In genomic region chr1:36715797-36716196, GRCh38 we compare ENCODE assay signal across 21 cellular contexts.
DNase-seq lines count a peak whose midpoint lies in the region; ATAC-seq, FAIRE-seq and TF ChIP-seq lines count a peak whose summit lies in the region.
"Had no signal": no experiment of that assay in that cellular context is flagged by ENCODE, and none has a peak within 500 bp of the region (broad histone marks: within the 10 kb centered on the region; RNA-seq: fewer than 3 reads in every experiment).

No MANE protein-coding gene starts in this region.

- no peak overlapping the region for H3K9ac ChIP-seq in BLaER1 treated with 17β-estradiol and CSF1 and Interleukin-3, amounts not matched to agents 10 nM and 100 nM
- no peak overlapping the region for H3K9ac ChIP-seq in kidney (ENCODE audit: low read length in 2 of 2)

- no peaks in the 10 kb centered on the region for H3K9me3 ChIP-seq in BLaER1 treated with 17β-estradiol and CSF1 and Interleukin-3, amounts not matched to agents 10 nM and 100 nM (replicated peaks in 1 of 11)
- H3K9me3 ChIP-seq in kidney (ENCODE audit: control insufficient read depth in 1 of 2, low read length in 2 of 2) (no peaks in the 10 kb centered on the region), sigmoid colon (no peaks in the 10 kb centered on the region)

- WGBS in sigmoid colon, 2 donors = 78 to 83% methylated on average over 2 of the region's 2 CpGs

- peak overlapping the region in 8 of 11 experiments; percentile 2 to 77 (median 62); a peak in 13 of 22 replicates for H3K4me2 ChIP-seq in BLaER1 treated with 17β-estradiol and CSF1 and Interleukin-3, amounts not matched to agents 10 nM and 100 nM
- H3K4me2 ChIP-seq: GM23338 had no signal

- H3K36me3 Mint-ChIP-seq in activated T-helper 17 cell treated with anti-CD3 and anti-CD28 coated beads, Interleukin-2, amount 50 U/mL, for 72 hours (ENCODE audit: low read depth) = no peaks in the 10 kb centered on the region
- H3K36me3 Mint-ChIP-seq: CD4-positive, CD25-positive, alpha-beta regulatory T cell; CD8-positive, alpha-beta memory T cell; IgD-negative memory B cell had no signal

- ATAC-seq in activated T-helper 17 cell treated with anti-CD3 and anti-CD28 coated beads, Interleukin-2, amount 50 U/mL, for 72 hours (replicated peaks) = no peak
- ATAC-seq: GM23338, HCT116 had no signal

- no peak overlapping the region for H3K4me3 ChIP-seq in BLaER1 treated with 17β-estradiol and CSF1 and Interleukin-3, amounts not matched to agents 10 nM and 100 nM
- H3K4me3 ChIP-seq in NB4 (ENCODE audit: low read depth, low read length) (no peak overlapping the region), kidney (ENCODE audit: low read length in 2 of 2) (no peak overlapping the region), sigmoid colon (no peak overlapping the region), coronary artery (no peak overlapping the region)
- H3K4me3 ChIP-seq: GM23338 had no signal

- no peaks in the 10 kb centered on the region for H3K4me1 Mint-ChIP-seq in activated T-helper 17 cell treated with anti-CD3 and anti-CD28 coated beads, Interleukin-2, amount 50 U/mL, for 72 hours
- H3K4me1 Mint-ChIP-seq: B cell; CD4-positive, CD25-positive, alpha-beta regulatory T cell; CD8-positive, alpha-beta memory T cell; IgD-negative memory B cell had no signal

- H3K4me1 ChIP-seq in BLaER1 treated with 17β-estradiol and CSF1 and Interleukin-3, amounts not matched to agents 10 nM and 100 nM = peaks cover 8 to 77% (median 57%) of the 10 kb centered on the region in 10 experiments; a peak in 19 of 20 replicates
- H3K4me1 ChIP-seq in kidney (ENCODE audit: control insufficient read depth in 1 of 2, insufficient read depth in 1 of 2, low read depth in 1 of 2, low read length in 2 of 2) (no peaks in the 10 kb centered on the region), sigmoid colon (no peaks in the 10 kb centered on the region)

- H3K9me3 Mint-ChIP-seq in activated T-helper 17 cell treated with anti-CD3 and anti-CD28 coated beads, Interleukin-2, amount 50 U/mL, for 72 hours = no peaks in the 10 kb centered on the region
- H3K9me3 Mint-ChIP-seq: CD8-positive, alpha-beta memory T cell; GM23338; IgD-negative memory B cell had no signal

- TF ChIP-seq POLR2A in NB4 (IDR thresholded peaks at IDR 0.05; ENCODE audit: extremely low read depth, insufficient read length) (no peak), sigmoid colon (IDR thresholded peaks at IDR 0.05) (no peak)

- no peak for TF ChIP-seq CTCF in NB4 (IDR thresholded peaks at IDR 0.05; ENCODE audit: low read depth, low read length)
- no peak for TF ChIP-seq CTCF in kidney (IDR thresholded peaks at IDR 0.05; ENCODE audit: borderline replicate concordance, extremely low read depth, insufficient read depth)
- TF ChIP-seq CTCF in sigmoid colon (IDR thresholded peaks at IDR 0.05) = no peak
- no peak for TF ChIP-seq CTCF in coronary artery (IDR thresholded peaks at IDR 0.05)

- no peak for TF ChIP-seq EP300 in sigmoid colon (IDR thresholded peaks at IDR 0.05)

- DNase-seq in NB4 (ENCODE audit: low read depth) (peak; percentile 38), kidney (peak; percentile 45), sigmoid colon (peak; percentile 27), coronary artery (ENCODE audit: low spot score) (no peak)
- DNase-seq: C1 segment of cervical spinal cord; CD4-positive, CD25-positive, alpha-beta regulatory T cell; CD8-positive, alpha-beta memory T cell; COR-L47; DMS153; DMS79; GDM1; H7 had no signal

- no peak for FAIRE-seq in kidney (lab: Jason Lieb, UNC)
- FAIRE-seq: GM12892, GM18507, HTR-8/SVneo had no signal

- H3K27ac Mint-ChIP-seq in activated T-helper 17 cell treated with anti-CD3 and anti-CD28 coated beads, Interleukin-2, amount 50 U/mL, for 72 hours = no peak overlapping the region
- H3K27ac Mint-ChIP-seq: B cell; CD4-positive, CD25-positive, alpha-beta regulatory T cell; GM23338; IgD-negative memory B cell had no signal

- intact Hi-C loops in kidney (cut with DNase I) (no loop called here), sigmoid colon (cut with DNase I) (no loop called here)

- no peaks in the 10 kb centered on the region for H3K36me3 ChIP-seq in BLaER1 treated with 17β-estradiol and CSF1 and Interleukin-3, amounts not matched to agents 10 nM and 100 nM
- H3K36me3 ChIP-seq in kidney (ENCODE audit: control insufficient read depth in 1 of 2, insufficient read depth in 2 of 2, low read length in 2 of 2) = no peaks in the 10 kb centered on the region
- H3K36me3 ChIP-seq in sigmoid colon = no peaks in the 10 kb centered on the region

- H3K27me3 ChIP-seq in BLaER1 treated with 17β-estradiol and CSF1 and Interleukin-3, amounts not matched to agents 10 nM and 100 nM = no peaks in the 10 kb centered on the region
- H3K27me3 ChIP-seq in sigmoid colon = peaks cover 0 to 38% (median 24%) of the 10 kb centered on the region in 3 donors

- no peak overlapping the region for H3K4me3 Mint-ChIP-seq in activated T-helper 17 cell treated with anti-CD3 and anti-CD28 coated beads, Interleukin-2, amount 50 U/mL, for 72 hours
- H3K4me3 Mint-ChIP-seq: B cell; CD4-positive, CD25-positive, alpha-beta regulatory T cell; CD8-positive, alpha-beta memory T cell; GM23338; IgD-negative memory B cell had no signal

- peak overlapping the region in 6 of 11 experiments; percentile 60 to 72 (median 66); a peak in 10 of 22 replicates for H3K27ac ChIP-seq in BLaER1 treated with 17β-estradiol and CSF1 and Interleukin-3, amounts not matched to agents 10 nM and 100 nM
- H3K27ac ChIP-seq in kidney (ENCODE audit: low read depth in 2 of 2, low read length in 2 of 2) = no peak overlapping the region
- H3K27ac ChIP-seq in sigmoid colon = no peak overlapping the region
- H3K27ac ChIP-seq in coronary artery = no peak overlapping the region

- H3K27me3 Mint-ChIP-seq in activated T-helper 17 cell treated with anti-CD3 and anti-CD28 coated beads, Interleukin-2, amount 50 U/mL, for 72 hours = peaks cover 54% of the 10 kb centered on the region

- H4K20me1 ChIP-seq in BLaER1 treated with 17β-estradiol and CSF1 and Interleukin-3, amounts not matched to agents 10 nM and 100 nM = no peaks in the 10 kb centered on the region

Comparison
In these comparisons a context has a peak if more than half of its experiments do, and no peak if none do; other contexts are left out.
1. H3K27ac ChIP-seq: peak in BLaER1 treated with 17β-estradiol and CSF1 and Interleukin-3, amounts not matched to agents 10 nM and 100 nM (6 of 11); none in kidney (0 of 2), sigmoid colon (0 of 4) and coronary artery (0 of 2).